Comparison of ENCODE assay signal across 19 cellular contexts in the genomic region with DNA sequence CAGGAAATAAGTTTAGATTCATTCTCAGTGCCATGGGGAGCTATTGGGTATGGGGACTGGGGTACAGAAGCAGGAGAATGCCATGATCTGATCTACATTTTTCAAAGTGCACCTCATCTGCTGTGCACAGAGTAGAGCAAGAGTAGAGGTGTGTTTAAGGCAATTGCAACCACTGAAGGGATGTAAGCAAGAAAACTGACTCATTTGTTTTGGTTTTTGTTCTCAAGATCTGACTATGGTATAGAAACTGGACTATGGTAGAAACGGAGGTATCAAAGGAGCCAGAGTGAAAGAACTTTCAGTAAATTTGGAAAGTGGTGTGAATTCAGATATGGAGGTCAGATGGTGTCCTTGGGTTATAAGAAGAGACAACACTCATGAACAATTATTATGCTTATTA.
"Had no signal": no experiment of that assay in that cellular context is flagged by ENCODE, and none has a peak within 500 bp of the region (broad histone marks: within the 10 kb centered on the region; RNA-seq: fewer than 3 reads in every experiment).

No MANE protein-coding gene starts in this region.

- H3K4me1 Mint-ChIP-seq: immature natural killer cell; naive thymus-derived CD4-positive, alpha-beta T cell; neural progenitor cell; stimulated activated naive B cell treated with anti-CD40 and anti-IgM and Interleukin-4, amounts not matched to agents 10 μg/mL and 1 μg/mL and 100 μg/mL, for 72 hours had no signal

- H3K9me3 Mint-ChIP-seq: effector memory CD8-positive, alpha-beta T cell had no signal

- H3K36me3 Mint-ChIP-seq: activated naive CD8-positive, alpha-beta T cell; immature natural killer cell; naive thymus-derived CD4-positive, alpha-beta T cell; neural progenitor cell; stimulated activated naive B cell treated with anti-CD40 and anti-IgM and Interleukin-4, amounts not matched to agents 10 μg/mL and 1 μg/mL and 100 μg/mL, for 72 hours had no signal

- H3K27me3 Mint-ChIP-seq: effector memory CD8-positive, alpha-beta T cell; progenitor cell of endocrine pancreas had no signal

- DNase-seq: activated T-cell treated with anti-CD3 and anti-CD28 coated beads, Interleukin-2, amount 50 U/mL, for 1 hour; adrenal gland; brain microvascular endothelial cell; caudate nucleus; effector memory CD8-positive, alpha-beta T cell; glutamatergic neuron; immature natural killer cell; left lung; naive thymus-derived CD4-positive, alpha-beta T cell; retina; sigmoid colon; stimulated activated CD4-positive, alpha-beta T cell treated with anti-CD3 and anti-CD28 coated beads, Interleukin-2, amount 100 ng/mL, for 48 hours; stimulated activated CD8-positive, alpha-beta memory T cell treated with anti-CD3 and anti-CD28 coated beads, Interleukin-4, amount 100 ng/mL, for 48 hours; stimulated activated naive B cell treated with anti-CD40 and anti-IgM and Interleukin-4, amounts not matched to agents 10 μg/mL and 1 μg/mL and 100 μg/mL, for 72 hours; testis; uterus had no signal

- H3K27ac Mint-ChIP-seq: activated naive CD8-positive, alpha-beta T cell; effector memory CD8-positive, alpha-beta T cell; immature natural killer cell; naive thymus-derived CD4-positive, alpha-beta T cell; neural progenitor cell; progenitor cell of endocrine pancreas; stimulated activated naive B cell treated with anti-CD40 and anti-IgM and Interleukin-4, amounts not matched to agents 10 μg/mL and 1 μg/mL and 100 μg/mL, for 72 hours had no signal

- H3K4me3 Mint-ChIP-seq: activated naive CD8-positive, alpha-beta T cell; effector memory CD8-positive, alpha-beta T cell; immature natural killer cell; naive thymus-derived CD4-positive, alpha-beta T cell; neural progenitor cell; stimulated activated naive B cell treated with anti-CD40 and anti-IgM and Interleukin-4, amounts not matched to agents 10 μg/mL and 1 μg/mL and 100 μg/mL, for 72 hours had no signal

- ATAC-seq: effector memory CD8-positive, alpha-beta T cell; left lung; naive thymus-derived CD4-positive, alpha-beta T cell; stimulated activated naive B cell treated with anti-CD40 and anti-IgM and Interleukin-4, amounts not matched to agents 10 μg/mL and 1 μg/mL and 100 μg/mL, for 72 hours had no signal
